ENCODE assay signal across 9 cellular contexts in genomic region chr7:48035301-48035966, GRCh38. TPM values are rescaled to one million over a fixed set of nuclear protein-coding genes. Genes with fewer than 3 reads are reported as not detected.
DNase-seq lines count a peak whose midpoint lies in the region; ATAC-seq, FAIRE-seq and TF ChIP-seq lines count a peak whose summit lies in the region.
"Had no signal": no experiment of that assay in that cellular context is flagged by ENCODE, and none has a peak within 500 bp of the region (broad histone marks: within the 10 kb centered on the region; RNA-seq: fewer than 3 reads in every experiment).

Gene C7orf57, plus strand, starts transcription at chr7:48035543. Its CDS starts 766 bp downstream, at chr7:48036309.

- peak; percentile 98 to 99 for ATAC-seq in A549
- ATAC-seq in GM18858 (IDR thresholded peaks at IDR 0.05; ENCODE audit: unreplicated experiment): peak; percentile 95
- ATAC-seq in HG03064 (IDR thresholded peaks at IDR 0.05; ENCODE audit: low read depth, unreplicated experiment): peak; percentile 97

- no peaks in the 10 kb centered on the region for H3K36me3 ChIP-seq in duodenal mucosa (ENCODE audit: control insufficient read depth in 1 of 2, insufficient read depth in 2 of 2, low read length in 2 of 2)

- DNase-seq in A549 (ENCODE audit: low read depth in 1 of 2, low spot score in 1 of 2) (peak; percentile 85 to 97), NCI-H345 (lab: John Stamatoyannopoulos, UW) (peak; percentile 82), lower leg skin (ENCODE audit: low spot score in 2 of 2) (peak; percentile 75 to 96)
- peak; percentile 91 for DNase-seq in activated CD4-positive, alpha-beta memory T cell treated with anti-CD3 and anti-CD28 coated beads for 36 hours
- peak; percentile 71 for DNase-seq in stimulated activated CD4-positive, alpha-beta T cell treated with anti-CD3 and anti-CD28 coated beads, Interleukin-2, amount 100 ng/mL, for 4 hours (ENCODE audit: low read depth)
- DNase-seq: DND-41 had no signal

- peaks cover 11% of the 10 kb centered on the region; the same call in 1 of the 3 replicates for H3K4me1 ChIP-seq in A549
- peaks cover 8 to 10% of the 10 kb centered on the region in 2 donors for H3K4me1 ChIP-seq in duodenal mucosa (ENCODE audit: control insufficient read depth in 1 of 2, insufficient read depth in 2 of 2, low read length in 2 of 2)

- TF ChIP-seq EP300 in A549 (IDR thresholded peaks at IDR 0.05): no peak

- TF ChIP-seq POLR2A in A549 (IDR thresholded peaks at IDR 0.05; ENCODE audit: low read length): no peak
- no peak for TF ChIP-seq POLR2A in lower leg skin (IDR thresholded peaks at IDR 0.05)

- H3K27me3 ChIP-seq in duodenal mucosa (ENCODE audit: control insufficient read depth in 1 of 2, insufficient read depth in 2 of 2, low read length in 2 of 2): peaks cover 16% of the 10 kb centered on the region in 2 donors

- H3K9ac ChIP-seq in duodenal mucosa (ENCODE audit: low read depth in 1 of 2, low read length in 2 of 2): peak within 1 kb of the TSS in 1 of 2 donors; percentile 51

- no peaks in the 10 kb centered on the region for H3K36me3 Mint-ChIP-seq in activated CD4-positive, alpha-beta memory T cell treated with anti-CD3 and anti-CD28 coated beads for 36 hours

- peak in 1 of 2 experiments; percentile 43; a peak in 1 of 5 replicates for TF ChIP-seq RAD21 in A549 (conservative IDR thresholded peaks at IDR 0.05 in 1 of 2, IDR thresholded peaks at IDR 0.05 in 1 of 2)

- peaks cover 15% of the 10 kb centered on the region for H3K27me3 Mint-ChIP-seq in activated CD4-positive, alpha-beta memory T cell treated with anti-CD3 and anti-CD28 coated beads for 36 hours

- POLR2A ChIA-PET in A549 (lab: Yijun Ruan, JAX): interaction anchor here (1.4 kb wide), 1 partner anchor 53 kb away, joined by 4 read pairs; the partner anchor contains the start of gene UPP1
- POLR2A ChIA-PET in activated CD4-positive, alpha-beta memory T cell treated with anti-CD3 and anti-CD28 coated beads for 36 hours (lab: Charles Lee): no interaction called here

- H3K27ac ChIP-seq in A549 (no peak within 1 kb of the TSS), duodenal mucosa (ENCODE audit: low read depth, low read length) (no peak within 1 kb of the TSS)

- 0% methylated on average over 12 of the region's 62 CpGs for WGBS in A549 (ENCODE audit: missing lambda C conversion rate)
- 1% methylated on average over 28 to 43 of the region's 62 CpGs for WGBS in lower leg skin, 2 donors

- intact Hi-C loops in activated CD4-positive, alpha-beta memory T cell treated with anti-CD3 and anti-CD28 coated beads for 36 hours (cut with micrococcal nuclease): loop anchor here (1.0 kb wide), 4 partner anchors 44 to 75 kb away; partner anchors contain the start of gene UPP1
- intact Hi-C loops in lower leg skin (cut with DNase I; ENCODE audit: low total_unique reads): no loop called here

- CTCF ChIA-PET in A549 (lab: Yijun Ruan, JAX): interaction anchor here (0.6 to 6.5 kb wide), 6 partner anchors 9 to 74 kb away, joined by 3 to 35 read pairs (median 4); no protein-coding TSS in a partner anchor
- CTCF ChIA-PET in activated CD4-positive, alpha-beta memory T cell treated with anti-CD3 and anti-CD28 coated beads for 36 hours (lab: Charles Lee): interaction anchor here (2.1 to 3.6 kb wide), 2 partner anchors 50 to 74 kb away, joined by 7 to 19 read pairs; no protein-coding TSS in a partner anchor

- TF ChIP-seq CTCF in A549 (IDR thresholded peaks at IDR 0.05) (0 out of 3 replicates have a peak, but pooled peaks have one; percentile 13), lower leg skin (IDR thresholded peaks at IDR 0.05) (no peak)

- FAIRE-seq in A549 (lab: Jason Lieb, UNC): peak; percentile 77

- peaks cover 9% of the 10 kb centered on the region for H3K4me1 Mint-ChIP-seq in activated CD4-positive, alpha-beta memory T cell treated with anti-CD3 and anti-CD28 coated beads for 36 hours (ENCODE audit: low read depth)

- H3K9me3 Mint-ChIP-seq in activated CD4-positive, alpha-beta memory T cell treated with anti-CD3 and anti-CD28 coated beads for 36 hours: no peaks in the 10 kb centered on the region

- no peak within 1 kb of the TSS for H3K27ac Mint-ChIP-seq in activated CD4-positive, alpha-beta memory T cell treated with anti-CD3 and anti-CD28 coated beads for 36 hours

- H3K4me2 ChIP-seq in A549: peak within 1 kb of the TSS; percentile 100

- H3K9me3 ChIP-seq in A549: no peaks in the 10 kb centered on the region
- no peaks in the 10 kb centered on the region for H3K9me3 ChIP-seq in duodenal mucosa (ENCODE audit: control insufficient read depth in 1 of 2, low read length in 2 of 2)

- peak within 1 kb of the TSS; percentile 76 for H3K4me3 ChIP-seq in A549
- peak within 1 kb of the TSS; percentile 81 to 84 for H3K4me3 ChIP-seq in duodenal mucosa (ENCODE audit: low read depth in 1 of 2, low read length in 2 of 2)
- H3K4me3 ChIP-seq in lower leg skin (ENCODE audit: low read depth, poor library complexity, severe bottlenecking): peak within 1 kb of the TSS; percentile 7

- peak within 1 kb of the TSS; percentile 78 for H3K4me3 Mint-ChIP-seq in activated CD4-positive, alpha-beta memory T cell treated with anti-CD3 and anti-CD28 coated beads for 36 hours

TF ChIP-seq in A549, 52 proteins besides CTCF, POLR2A, EP300 and RAD21:
- TF ChIP-seq MAFK (IDR thresholded peaks at IDR 0.05; ENCODE audit: partially characterized antibody): no peak
- TF ChIP-seq E2F6 (IDR thresholded peaks at IDR 0.05; ENCODE audit: borderline replicate concordance, low read depth): peak; percentile 95
- peak; percentile 50; the same call in 1 of the 2 replicates for TF ChIP-seq MAX (IDR thresholded peaks at IDR 0.05)
- 0 out of 2 replicates have a peak, but pooled peaks have one; percentile 37 for TF ChIP-seq MYC (IDR thresholded peaks at IDR 0.05; ENCODE audit: borderline replicate concordance, low read length)
- no peak for TF ChIP-seq CHD2 (IDR thresholded peaks at IDR 0.05; ENCODE audit: low read length, partially characterized antibody)
- no peak for TF ChIP-seq SREBF2 (IDR thresholded peaks at IDR 0.05)
- TF ChIP-seq HDAC2 (IDR thresholded peaks at IDR 0.05): no peak
- no peak for TF ChIP-seq ESRRA (IDR thresholded peaks at IDR 0.05; ENCODE audit: borderline replicate concordance, low read length)
- TF ChIP-seq MAZ (IDR thresholded peaks at IDR 0.05; ENCODE audit: borderline replicate concordance, low read depth, low read length): no peak
- no peak for TF ChIP-seq HOXB13 (CRISPR knock-in tag; IDR thresholded peaks at IDR 0.05; ENCODE audit: low read depth)
- no peak for TF ChIP-seq RCOR1 (IDR thresholded peaks at IDR 0.05; ENCODE audit: low read depth, low read length)
- peak; percentile 80 for TF ChIP-seq RFX5 (IDR thresholded peaks at IDR 0.05)
- no peak for TF ChIP-seq FOXS1 (CRISPR knock-in tag; IDR thresholded peaks at IDR 0.05)
- no peak for TF ChIP-seq HES2 (IDR thresholded peaks at IDR 0.05)
- TF ChIP-seq SMC3 (IDR thresholded peaks at IDR 0.05): peak; percentile 8; the same call in 1 of the 3 replicates
- peak; percentile 75 for TF ChIP-seq RNF2 (IDR thresholded peaks at IDR 0.05; ENCODE audit: borderline replicate concordance, low read depth)

RNA-seq across cellular contexts. Expression of gene C7orf57, which starts in this region (rescaled TPM):
- 0.05 TPM in 1 of 2 replicates, not detected in the other for polyA plus RNA-seq in A549 (2011; rRNA removed)
- 0.01 and 0.05 TPM in 2 replicates for polyA plus RNA-seq in A549 (2012; cell fraction: cytosol; rRNA removed)
- polyA plus RNA-seq in A549 (2012; cell fraction: nucleus; rRNA removed): 0.02 and 0.10 TPM in 2 replicates
- polyA plus RNA-seq in A549 (2017; fragmentation: RNase III; extraction: RNeasy Plus Mini Kit Qiagen cat#74134 plus additional on column Dnase treatment): 0.04 to 0.09 TPM (median 0.04 TPM) in 3 replicates
- polyA minus RNA-seq in A549 (2011; rRNA and poly(A)+ RNA removed): 0.49 TPM in 1 of 2 replicates, not detected in the other
- total RNA-seq in activated CD4-positive, alpha-beta memory T cell treated with anti-CD3 and anti-CD28 coated beads for 36 hours: under 1 TPM; 0.71 to 0.90 TPM
- under 1 TPM in 1 of 4 donors, not detected in 3; 0.39 TPM for total RNA-seq in lower leg skin

Comparison
In these comparisons a context has a peak if more than half of its experiments do, and no peak if none do; other contexts are left out.
1. Peak in DNase-seq, ATAC-seq, H3K4me3 ChIP-seq and H3K4me2 ChIP-seq in A549; RNA of the gene not detected or under 1 TPM.
2. Peak in DNase-seq in activated CD4-positive, alpha-beta memory T cell treated with anti-CD3 and anti-CD28 coated beads for 36 hours; RNA of the gene not detected or under 1 TPM.
3. Peak in DNase-seq and H3K4me3 ChIP-seq in lower leg skin; RNA of the gene not detected or under 1 TPM.
4. H3K4me3 ChIP-seq: peak in every context shown above with its lines; median percentile 82 in duodenal mucosa; 76 in A549; 7 in lower leg skin.